ENCODE assay signal across 28 cellular contexts in the genomic region with DNA sequence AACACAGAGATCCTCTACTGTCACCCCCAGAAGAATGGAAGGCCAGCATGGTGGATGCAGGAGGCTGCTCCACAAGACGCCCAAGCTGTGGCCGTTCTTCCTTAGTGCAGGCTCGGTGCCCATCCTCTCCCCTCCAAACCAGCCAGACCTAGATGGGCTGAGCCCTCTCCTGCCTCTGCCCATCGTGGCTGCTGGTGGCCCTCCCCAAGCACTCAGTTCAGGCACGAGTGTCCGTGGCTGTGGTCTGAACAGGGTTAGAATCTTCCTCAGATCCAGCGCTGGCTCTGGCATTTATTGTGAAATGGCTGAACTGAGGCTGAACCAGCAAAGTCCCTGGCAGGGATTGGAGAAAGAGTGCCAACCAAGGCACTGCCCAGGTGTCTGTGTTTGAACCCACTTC. TPM values are rescaled to one million over a fixed set of nuclear protein-coding genes. Genes with fewer than 3 reads are reported as not detected.
DNase-seq lines count a peak whose midpoint lies in the region; ATAC-seq and TF ChIP-seq lines count a peak whose summit lies in the region.
"Had no signal": no experiment of that assay in that cellular context is flagged by ENCODE, and none has a peak within 500 bp of the region (broad histone marks: within the 10 kb centered on the region; RNA-seq: fewer than 3 reads in every experiment).

No MANE protein-coding gene starts in this region.

- no peaks in the 10 kb centered on the region for H3K4me1 Mint-ChIP-seq in activated naive CD4-positive, alpha-beta T cell treated with anti-CD3 and anti-CD28 coated beads for 36 hours (ENCODE audit: low read depth)
- H3K4me1 Mint-ChIP-seq: stimulated activated memory B cell treated with anti-CD40 and anti-IgM and Interleukin-4, amounts not matched to agents 10 μg/mL and 1 μg/mL and 100 μg/mL, for 72 hours had no signal

- no peak overlapping the region for H3K4me3 Mint-ChIP-seq in activated naive CD4-positive, alpha-beta T cell treated with anti-CD3 and anti-CD28 coated beads for 36 hours
- H3K4me3 Mint-ChIP-seq: activated CD4-positive, alpha-beta memory T cell treated with anti-CD3 and anti-CD28 coated beads for 36 hours; stimulated activated memory B cell treated with anti-CD40 and anti-IgM and Interleukin-4, amounts not matched to agents 10 μg/mL and 1 μg/mL and 100 μg/mL, for 72 hours had no signal

- intact Hi-C loops in posterior vena cava (cut with DNase I): no loop called here
- intact Hi-C loops in activated naive CD4-positive, alpha-beta T cell treated with anti-CD3 and anti-CD28 coated beads for 36 hours (cut with micrococcal nuclease): no loop called here

- ATAC-seq in GM18502 (IDR thresholded peaks at IDR 0.05; ENCODE audit: poor library complexity, unreplicated experiment): no peak
- ATAC-seq: body of pancreas; HCT116; stimulated activated memory B cell treated with anti-CD40 and anti-IgM and Interleukin-4, amounts not matched to agents 10 μg/mL and 1 μg/mL and 100 μg/mL, for 72 hours had no signal

- H3K27ac Mint-ChIP-seq in activated naive CD4-positive, alpha-beta T cell treated with anti-CD3 and anti-CD28 coated beads for 36 hours: no peak overlapping the region
- H3K27ac Mint-ChIP-seq: activated CD4-positive, alpha-beta memory T cell treated with anti-CD3 and anti-CD28 coated beads for 36 hours; stimulated activated memory B cell treated with anti-CD40 and anti-IgM and Interleukin-4, amounts not matched to agents 10 μg/mL and 1 μg/mL and 100 μg/mL, for 72 hours had no signal

- peaks cover 4% of the 10 kb centered on the region for H3K36me3 Mint-ChIP-seq in activated naive CD4-positive, alpha-beta T cell treated with anti-CD3 and anti-CD28 coated beads for 36 hours (ENCODE audit: low read depth)
- H3K36me3 Mint-ChIP-seq: stimulated activated memory B cell treated with anti-CD40 and anti-IgM and Interleukin-4, amounts not matched to agents 10 μg/mL and 1 μg/mL and 100 μg/mL, for 72 hours had no signal

- no peak overlapping the region for H3K4me3 ChIP-seq in Peyer's patch
- H3K4me3 ChIP-seq in HAP-1: no peak overlapping the region
- H3K4me3 ChIP-seq: BLaER1 treated with 17β-estradiol and CSF1 and Interleukin-3, amounts not matched to agents 10 nM and 100 nM; body of pancreas; SK-N-MC had no signal

- H3K36me3 ChIP-seq in Peyer's patch (no peaks in the 10 kb centered on the region), HAP-1 (replicated peaks) (no peaks in the 10 kb centered on the region)

- peaks cover 9% of the 10 kb centered on the region for H3K9me3 Mint-ChIP-seq in activated naive CD4-positive, alpha-beta T cell treated with anti-CD3 and anti-CD28 coated beads for 36 hours

- in situ Hi-C loops in HAP-1 (cut with MboI; ENCODE audit: low sequenced_read_pairs): no loop called here

- TF ChIP-seq CTCF in Peyer's patch (IDR thresholded peaks at IDR 0.05): no peak

- TF ChIP-seq POLR2A in Peyer's patch (IDR thresholded peaks at IDR 0.05): no peak

- H3K27ac ChIP-seq in Peyer's patch: no peak overlapping the region
- H3K27ac ChIP-seq: BLaER1 treated with 17β-estradiol and CSF1 and Interleukin-3, amounts not matched to agents 10 nM and 100 nM; body of pancreas; RWPE1; SK-N-MC had no signal

- H3K4me1 ChIP-seq in Peyer's patch (no peaks in the 10 kb centered on the region), HAP-1 (no peaks in the 10 kb centered on the region)
- H3K4me1 ChIP-seq: body of pancreas, Caco-2 had no signal

- H3K9me3 ChIP-seq in Peyer's patch (peaks cover 0 to 6% (median 0%) of the 10 kb centered on the region in 4 donors), HAP-1 (no peaks in the 10 kb centered on the region)
- H3K9me3 ChIP-seq: body of pancreas, Caco-2 had no signal

- H3K27me3 Mint-ChIP-seq in activated naive CD4-positive, alpha-beta T cell treated with anti-CD3 and anti-CD28 coated beads for 36 hours (ENCODE audit: low read depth): no peaks in the 10 kb centered on the region
- H3K27me3 Mint-ChIP-seq: activated CD4-positive, alpha-beta memory T cell treated with anti-CD3 and anti-CD28 coated beads for 36 hours; stimulated activated memory B cell treated with anti-CD40 and anti-IgM and Interleukin-4, amounts not matched to agents 10 μg/mL and 1 μg/mL and 100 μg/mL, for 72 hours had no signal

- H3K27me3 ChIP-seq in Peyer's patch: no peaks in the 10 kb centered on the region
- no peaks in the 10 kb centered on the region for H3K27me3 ChIP-seq in HAP-1 (ENCODE audit: low read depth)
- H3K27me3 ChIP-seq: BLaER1 treated with 17β-estradiol and CSF1 and Interleukin-3, amounts not matched to agents 10 nM and 100 nM; body of pancreas had no signal

- DNase-seq in 8988T (peak; percentile 8), Peyer's patch (peak in 2 of 3 donors; percentile 18 to 28), islet precursor cell (peak; percentile 39), posterior vena cava (ENCODE audit: low spot score) (peak; percentile 58), HAP-1 (ENCODE audit: low spot score in 2 of 2) (no peak), HuH-7.5 (ENCODE audit: low spot score) (no peak)
- no peak for DNase-seq in activated naive CD4-positive, alpha-beta T cell treated with anti-CD3 and anti-CD28 coated beads for 36 hours
- DNase-seq: activated CD4-positive, alpha-beta memory T cell treated with anti-CD3 and anti-CD28 coated beads for 36 hours; activated CD4-positive, CD25-positive, alpha-beta regulatory T cell; activated effector memory CD4-positive, alpha-beta T cell treated with anti-CD3 and anti-CD28 coated beads, Interleukin-2, amount 50 U/mL, for 16 hours; DMS79; GF-D8; KG1; mesenchymal stem cell; NCI-H1417 treated with DMSO at 0.1 percent for 48 hours; NCI-H446 treated with DMSO at 0.1 percent for 48 hours; NCI-H82; stimulated activated CD4-positive, alpha-beta T cell treated with anti-CD3 and anti-CD28 coated beads, Interleukin-12 subunit alpha, Interleukin-12 subunit beta, amount 100 ng/mL, for 4 hours; stimulated activated CD4-positive, alpha-beta T cell treated with anti-CD3 and anti-CD28 coated beads, Interleukin-4, amount 100 ng/mL, for 1 hour; substantia nigra had no signal

- CTCF ChIA-PET in activated naive CD4-positive, alpha-beta T cell treated with anti-CD3 and anti-CD28 coated beads for 36 hours (lab: Charles Lee): no interaction called here

RNA-seq across cellular contexts. Expression of a gene that starts 59.5 kb away (rescaled TPM):
- total RNA-seq in Peyer's patch (10 to 100 TPM; 29.6 to 62.6 (median 32.1) TPM), posterior vena cava (10 to 100 TPM; 12.7 to 13.3 TPM)
- 10 to 100 TPM; 26.0 to 27.5 TPM for total RNA-seq in activated naive CD4-positive, alpha-beta T cell treated with anti-CD3 and anti-CD28 coated beads for 36 hours

Comparison
In these comparisons a context has a peak if more than half of its experiments do, and no peak if none do; other contexts are left out.
1. DNase-seq: peak in 8988T (single experiment), Peyer's patch (2 of 3), islet precursor cell (single experiment) and posterior vena cava (single experiment); none in HAP-1 (0 of 2), activated naive CD4-positive, alpha-beta T cell treated with anti-CD3 and anti-CD28 coated beads for 36 hours (single experiment) and HuH-7.5 (single experiment).